ENCODE assay signal across 8 cellular contexts in the genomic region with DNA sequence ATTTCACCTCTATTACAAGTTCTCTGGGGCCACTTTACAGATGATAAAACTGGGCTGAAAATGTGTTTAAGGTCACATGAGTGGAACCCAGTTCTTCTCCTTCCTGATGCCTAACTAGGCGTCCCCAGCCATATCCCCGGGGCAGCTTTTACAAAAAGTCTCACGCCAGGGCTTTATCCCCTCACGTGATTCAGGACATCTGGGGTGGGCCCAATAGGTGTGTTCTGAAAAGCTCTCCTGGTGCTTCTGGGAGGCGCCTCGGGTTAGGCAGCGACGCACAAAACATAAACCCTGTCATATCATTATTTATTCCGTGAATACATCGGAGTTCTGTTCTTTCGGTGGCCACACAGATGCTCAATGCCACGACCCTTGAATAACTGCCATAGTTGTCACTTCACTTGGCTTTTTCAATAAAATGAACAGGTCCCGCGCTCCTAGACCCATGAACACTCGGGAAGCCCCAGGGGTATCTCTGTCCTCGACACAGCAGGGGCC. TPM values are rescaled to one million over a fixed set of nuclear protein-coding genes. Genes with fewer than 3 reads are reported as not detected.
DNase-seq lines count a peak whose midpoint lies in the region; ATAC-seq, FAIRE-seq and TF ChIP-seq lines count a peak whose summit lies in the region.

No MANE protein-coding gene starts in this region.

- H3K36me3 Mint-ChIP-seq in activated T-cell treated with anti-CD3 and anti-CD28 coated beads, Interleukin-2, amount 50 U/mL, for 72 hours (ENCODE audit: insufficient read depth in 2 of 2): peaks cover 1 to 3% of the 10 kb centered on the region in 2 donors
- H3K36me3 Mint-ChIP-seq in mesothelial cell of epicardium: no peaks in the 10 kb centered on the region

- no peaks in the 10 kb centered on the region for H3K9me1 ChIP-seq in K562 (ENCODE audit: control insufficient read depth, insufficient read depth, low read length)

- peak overlapping the region; percentile 91 to 97 for H3K4me3 Mint-ChIP-seq in activated T-cell treated with anti-CD3 and anti-CD28 coated beads, Interleukin-2, amount 50 U/mL, for 72 hours
- H3K4me3 Mint-ChIP-seq in mesothelial cell of epicardium: peak overlapping the region; percentile 79

- H3K9ac ChIP-seq in K562 (ENCODE audit: insufficient read depth in 1 of 2, low read depth in 2 of 2, low read length in 2 of 2): peak overlapping the region; percentile 76 to 96

- TF ChIP-seq CTCF in K562 (IDR thresholded peaks at IDR 0.05 in 2 of 3, conservative IDR thresholded peaks at IDR 0.05 in 1 of 3; ENCODE audit: insufficient read depth in 2 of 3, low read depth in 1 of 3, low read length in 3 of 3) (no peak), mesothelial cell of epicardium (IDR thresholded peaks at IDR 0.05; ENCODE audit: unreplicated experiment) (no peak)

- no peaks in the 10 kb centered on the region for H4K20me1 ChIP-seq in K562 (replicated peaks; ENCODE audit: control insufficient read depth, insufficient read depth, low read length)

- WGBS in K562 (ENCODE audit: insufficient coverage, low coverage, missing lambda C conversion rate): 4% methylated on average over 16 of the region's 16 CpGs

- H3K4me1 ChIP-seq in K562 (replicated peaks in 1 of 2; ENCODE audit: control insufficient read depth in 2 of 2, insufficient read depth in 2 of 2, low read length in 2 of 2): peaks cover 15 to 17% of the 10 kb centered on the region in 2 experiments; a peak in 4 of 5 replicates

- peak in 1 of 2 donors; percentile 0 for ATAC-seq in activated T-cell treated with anti-CD3 and anti-CD28 coated beads, Interleukin-2, amount 50 U/mL, for 72 hours (replicated peaks in 1 of 2)
- ATAC-seq in K562: peak; percentile 9

- peaks cover 9% of the 10 kb centered on the region for H3K27me3 Mint-ChIP-seq in activated T-cell treated with anti-CD3 and anti-CD28 coated beads, Interleukin-2, amount 50 U/mL, for 72 hours (ENCODE audit: low read depth)
- peaks cover 80% of the 10 kb centered on the region for H3K27me3 Mint-ChIP-seq in mesothelial cell of epicardium (ENCODE audit: low read depth)

- H3K36me3 ChIP-seq in K562 (ENCODE audit: control insufficient read depth, insufficient read depth, low read length): no peaks in the 10 kb centered on the region

- no peak for TF ChIP-seq POLR2A in K562 (conservative IDR thresholded peaks at IDR 0.05)

- peak; percentile 49 for FAIRE-seq in K562 (lab: Jason Lieb, UNC)

- H3K9me3 Mint-ChIP-seq in activated T-cell treated with anti-CD3 and anti-CD28 coated beads, Interleukin-2, amount 50 U/mL, for 72 hours: no peaks in the 10 kb centered on the region
- H3K9me3 Mint-ChIP-seq in mesothelial cell of epicardium: no peaks in the 10 kb centered on the region

- H3K4me3 ChIP-seq in K562: peak overlapping the region; percentile 76

- no peaks in the 10 kb centered on the region for H3K9me3 ChIP-seq in K562 (replicated peaks; ENCODE audit: control insufficient read depth, insufficient read depth, low read depth, low read length)

- peak overlapping the region; percentile 83 for H3K27ac ChIP-seq in K562 (ENCODE audit: extremely low read depth, low read depth, low read length)

- H3K4me1 Mint-ChIP-seq in activated T-cell treated with anti-CD3 and anti-CD28 coated beads, Interleukin-2, amount 50 U/mL, for 72 hours (ENCODE audit: low read depth): peaks cover 42% of the 10 kb centered on the region
- peaks cover 4% of the 10 kb centered on the region for H3K4me1 Mint-ChIP-seq in mesothelial cell of epicardium

- BruUV-seq in K562 (replicated peaks; lab: Mats Ljungman, UMichigan): TSS peak; percentile 82

- peak overlapping the region; percentile 59 for H3K27ac Mint-ChIP-seq in activated T-cell treated with anti-CD3 and anti-CD28 coated beads, Interleukin-2, amount 50 U/mL, for 72 hours
- no peak overlapping the region for H3K27ac Mint-ChIP-seq in mesothelial cell of epicardium

- H3K79me2 ChIP-seq in K562 (ENCODE audit: control insufficient read depth, insufficient read depth, low read length): no peaks in the 10 kb centered on the region

- peak overlapping the region; percentile 88 for H3K4me2 ChIP-seq in K562 (ENCODE audit: insufficient read depth, low read length)

- in situ Hi-C loops in K562 (cut with MboI): no loop called here

- TF ChIP-seq EP300 in K562 (IDR thresholded peaks at IDR 0.05; ENCODE audit: low read length): no peak

- POLR2A ChIA-PET in K562 (lab: Yijun Ruan, JAX): interaction anchor here (0.9 to 3.1 kb wide), 4 partner anchors 12 to 155 kb away, joined by 3 to 13 read pairs (median 4); no protein-coding TSS in a partner anchor

- DNase-seq in activated T-cell treated with anti-CD3 and anti-CD28 coated beads, Interleukin-2, amount 50 U/mL, for 72 hours: peak in 1 of 2 donors; percentile 10
- DNase-seq in activated T-cell treated with anti-CD3 and anti-CD28 coated beads for 4 hours (no peak), HuH-7 (ENCODE audit: low spot score) (peak; percentile 39), K562 (ENCODE audit: extremely low read depth in 1 of 4, low spot score in 3 of 4) (peak; percentile 21 to 54 (median 28)), mesothelial cell of epicardium (ENCODE audit: low spot score in 2 of 2, unreplicated experiment in 2 of 2) (no peak), activated gamma-delta T cell (lab: John Stamatoyannopoulos, UW) (no peak), UCSD-AML1 (lab: John Stamatoyannopoulos, UW; ENCODE audit: unreplicated experiment) (no peak), cerebellum (ENCODE audit: low spot score) (no peak)

- peak overlapping the region; percentile 99 for H2AFZ ChIP-seq in K562 (ENCODE audit: low read depth, low read length)

- H3K27me3 ChIP-seq in K562 (ENCODE audit: control insufficient read depth in 2 of 2, insufficient read depth in 2 of 2, low read length in 2 of 2): no peaks in the 10 kb centered on the region; a peak in 1 of 5 replicates

- intact Hi-C loops in K562 (cut with micrococcal nuclease): no loop called here

- TF ChIP-seq RAD21 in K562 (CRISPR knock-in tag; conservative IDR thresholded peaks at IDR 0.05 in 1 of 2, IDR thresholded peaks at IDR 0.05 in 1 of 2): no peak

- CTCF ChIA-PET in K562 (lab: Yijun Ruan, JAX; ENCODE audit: low intra/inter-chr PET ratio): no interaction called here

TF ChIP-seq in K562, 482 proteins besides CTCF, POLR2A, EP300 and RAD21 (continues in another document):
- TF ChIP-seq BHLHE40 (IDR thresholded peaks at IDR 0.05; ENCODE audit: low read length) (peak; percentile 73; the same call in 1 of the 2 replicates), ZNF785 (CRISPR knock-in tag; IDR thresholded peaks at IDR 0.05) (no peak), TARDBP (IDR thresholded peaks at IDR 0.05) (no peak)
- TF ChIP-seq, protein P1, sequence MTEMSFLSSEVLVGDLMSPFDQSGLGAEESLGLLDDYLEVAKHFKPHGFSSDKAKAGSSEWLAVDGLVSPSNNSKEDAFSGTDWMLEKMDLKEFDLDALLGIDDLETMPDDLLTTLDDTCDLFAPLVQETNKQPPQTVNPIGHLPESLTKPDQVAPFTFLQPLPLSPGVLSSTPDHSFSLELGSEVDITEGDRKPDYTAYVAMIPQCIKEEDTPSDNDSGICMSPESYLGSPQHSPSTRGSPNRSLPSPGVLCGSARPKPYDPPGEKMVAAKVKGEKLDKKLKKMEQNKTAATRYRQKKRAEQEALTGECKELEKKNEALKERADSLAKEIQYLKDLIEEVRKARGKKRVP (CRISPR knock-in tag; IDR thresholded peaks at IDR 0.05): 0 out of 2 replicates have a peak, but pooled peaks have one; percentile 22

RNA-seq across cellular contexts. Expression of a gene that starts 32.1 kb away (rescaled TPM):
- total RNA-seq in activated T-cell treated with anti-CD3 and anti-CD28 coated beads, Interleukin-2, amount 50 U/mL, for 72 hours: 100 to 1,000 TPM; 126 to 141 TPM
- 24.3 and 54.9 TPM in 2 replicates for total RNA-seq in K562 (2011; cell fraction: chromatin; rRNA removed; ENCODE audit: low replicate concordance)
- total RNA-seq in K562 (2011; cell fraction: nucleolus; rRNA removed): 129 and 134 TPM in 2 replicates
- total RNA-seq in K562 (2011; cell fraction: nucleoplasm; rRNA removed): 82.1 and 112 TPM in 2 replicates
- total RNA-seq in K562 (2014; rRNA removed) (292 and 479 TPM in 2 replicates), K562 (2014; rRNA removed; fragmentation: Illumina TruSeq; extraction: Trizol) (133 and 238 TPM in 2 replicates), K562 (2015; rRNA removed; fragmentation: Illumina TruSeq; extraction: Trizol) (337 and 357 TPM in 2 replicates), K562 (2021) (399 and 440 TPM in 2 replicates), mesothelial cell of epicardium (111 to 114 TPM (median 112 TPM) in 3 replicates), cerebellum (46.2 TPM)
- polyA plus RNA-seq in K562 (2011; rRNA removed) (407 and 453 TPM in 2 replicates), K562 (2014; fragmentation: Illumina TruSeq; extraction: Trizol) (538 and 635 TPM in 2 replicates), K562 (2014; fragmentation: Nextera tagmentation; extraction: Ambion mirVana) (1,000 to 10,000 TPM; 1,065 to 1,211 TPM), K562 (2014; rRNA removed) (552 and 569 TPM in 2 replicates)
- 924 and 1,390 TPM in 2 replicates for polyA plus RNA-seq in K562 (2011; cell fraction: cytosol; rRNA removed)
- polyA plus RNA-seq in K562 (2011; cell fraction: nucleus; rRNA removed): 281 and 290 TPM in 2 replicates
- polyA plus RNA-seq in K562 (2012): 381 and 451 TPM in 2 replicates
- 129 and 212 TPM in 2 replicates for polyA minus RNA-seq in K562 (2011; rRNA and poly(A)+ RNA removed)
- 181 and 196 TPM in 2 replicates for polyA minus RNA-seq in K562 (2011; cell fraction: cytosol; rRNA and poly(A)+ RNA removed)
- 64.5 and 102 TPM in 2 replicates for polyA minus RNA-seq in K562 (2011; cell fraction: nucleus; rRNA and poly(A)+ RNA removed)

RNA-seq across cellular contexts. Expression of a gene that starts 55.2 kb away (rescaled TPM):
- total RNA-seq in activated T-cell treated with anti-CD3 and anti-CD28 coated beads, Interleukin-2, amount 50 U/mL, for 72 hours: 10 to 100 TPM; 36.6 to 51.8 TPM
- total RNA-seq in K562 (2011; cell fraction: chromatin; rRNA removed; ENCODE audit: low replicate concordance): 37.8 and 55.0 TPM in 2 replicates
- total RNA-seq in K562 (2011; cell fraction: nucleolus; rRNA removed): 16.5 and 17.4 TPM in 2 replicates
- 44.0 and 76.9 TPM in 2 replicates for total RNA-seq in K562 (2011; cell fraction: nucleoplasm; rRNA removed)
- 11.7 and 14.8 TPM in 2 replicates for total RNA-seq in K562 (2014; rRNA removed)
- 11.0 and 11.5 TPM in 2 replicates for total RNA-seq in K562 (2014; rRNA removed; fragmentation: Illumina TruSeq; extraction: Trizol)
- 13.2 and 15.1 TPM in 2 replicates for total RNA-seq in K562 (2015; rRNA removed; fragmentation: Illumina TruSeq; extraction: Trizol)
- total RNA-seq in K562 (2021): 26.2 and 27.0 TPM in 2 replicates
- 18.9 and 53.9 TPM in 2 replicates for polyA plus RNA-seq in K562 (2011; rRNA removed)
- 11.7 and 22.0 TPM in 2 replicates for polyA plus RNA-seq in K562 (2011; cell fraction: cytosol; rRNA removed)
- 111 and 133 TPM in 2 replicates for polyA plus RNA-seq in K562 (2011; cell fraction: nucleus; rRNA removed)
- polyA plus RNA-seq in K562 (2012): 30.7 and 36.6 TPM in 2 replicates
- 27.4 and 29.6 TPM in 2 replicates for polyA plus RNA-seq in K562 (2014; fragmentation: Illumina TruSeq; extraction: Trizol)
- 1 to 10 TPM; 4.9 to 5.9 TPM for polyA plus RNA-seq in K562 (2014; fragmentation: Nextera tagmentation; extraction: Ambion mirVana)
- 18.7 and 19.6 TPM in 2 replicates for polyA plus RNA-seq in K562 (2014; rRNA removed)
- 20.9 and 39.9 TPM in 2 replicates for polyA minus RNA-seq in K562 (2011; rRNA and poly(A)+ RNA removed)
- polyA minus RNA-seq in K562 (2011; cell fraction: cytosol; rRNA and poly(A)+ RNA removed): 6.9 and 18.7 TPM in 2 replicates
- 32.3 and 88.7 TPM in 2 replicates for polyA minus RNA-seq in K562 (2011; cell fraction: nucleus; rRNA and poly(A)+ RNA removed)
- total RNA-seq in mesothelial cell of epicardium: 158 to 164 TPM (median 161 TPM) in 3 replicates
- 20.1 TPM for total RNA-seq in cerebellum

Comparison
In these comparisons a context has a peak if more than half of its experiments do, and no peak if none do; other contexts are left out.
1. DNase-seq: peak in HuH-7 (single experiment) and K562 (4 of 4); none in activated T-cell treated with anti-CD3 and anti-CD28 coated beads for 4 hours (single experiment), mesothelial cell of epicardium (0 of 2), activated gamma-delta T cell (single experiment), UCSD-AML1 (single experiment) and cerebellum (single experiment).